In the genomic region with DNA sequence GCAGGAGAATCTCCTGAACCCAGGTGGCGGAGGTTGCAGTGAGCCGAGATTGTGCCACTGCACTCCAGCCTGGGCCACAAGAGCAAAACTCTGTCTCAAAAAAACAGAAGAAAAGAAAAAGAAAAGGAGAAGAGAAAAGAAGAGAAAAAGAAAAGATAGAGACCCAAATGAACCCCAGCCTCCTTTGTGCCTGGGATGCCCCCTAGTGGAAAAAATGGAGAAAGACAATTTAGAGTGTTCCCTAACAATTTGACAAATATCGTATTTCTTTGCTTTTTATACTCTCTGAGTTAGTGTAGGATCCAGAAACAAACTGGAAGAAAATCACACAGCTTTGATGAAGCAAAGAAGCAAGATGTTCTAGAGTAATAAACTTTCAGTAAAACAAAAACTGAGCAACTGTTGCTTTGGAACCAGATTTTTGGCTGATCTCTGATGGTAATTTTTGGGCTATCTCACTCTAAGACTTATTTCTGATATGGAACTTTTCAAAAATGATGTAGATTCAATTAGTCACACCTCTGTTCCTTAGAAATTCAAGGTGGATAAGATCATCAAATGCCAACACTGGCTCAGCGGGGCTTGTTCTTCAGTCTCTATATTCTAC, we compare ENCODE assay signal across 1 cellular context.
TF ChIP-seq lines count a peak whose summit lies in the region.

No MANE protein-coding gene starts in this region.

TF ChIP-seq in K562, 482 proteins besides CTCF, POLR2A, EP300 and RAD21 (continued from another document):
- TF ChIP-seq HDAC3 (IDR thresholded peaks at IDR 0.05; ENCODE audit: borderline replicate concordance, partially characterized antibody) (no peak), PHF8 (IDR thresholded peaks at IDR 0.05; ENCODE audit: borderline replicate concordance, low read length) (no peak), MYNN (IDR thresholded peaks at IDR 0.05) (no peak), MYNN (CRISPR knock-in tag; IDR thresholded peaks at IDR 0.05) (no peak), NFIC (IDR thresholded peaks at IDR 0.05) (no peak), SMC3 (conservative IDR thresholded peaks at IDR 0.05; ENCODE audit: insufficient read depth, low read depth, low read length) (0 out of 2 replicates have a peak, but pooled peaks have one; percentile 48), MAZ (CRISPR knock-in tag; conservative IDR thresholded peaks at IDR 0.05 in 1 of 2, IDR thresholded peaks at IDR 0.05 in 1 of 2) (no peak), FOXM1 (IDR thresholded peaks at IDR 0.05; ENCODE audit: low read depth) (no peak), FOXM1 (CRISPR knock-in tag; IDR thresholded peaks at IDR 0.05; ENCODE audit: low read depth) (no peak), TEAD4 (IDR thresholded peaks at IDR 0.05; ENCODE audit: low read length) (peak; percentile 29; the same call in 1 of the 2 replicates), TEAD4 (CRISPR knock-in tag; IDR thresholded peaks at IDR 0.05; ENCODE audit: borderline replicate concordance) (no peak), CTBP1 (IDR thresholded peaks at IDR 0.05; ENCODE audit: borderline replicate concordance) (no peak), BRCA1 (IDR thresholded peaks at IDR 0.05) (no peak), BRCA1 (CRISPR knock-in tag; IDR thresholded peaks at IDR 0.05) (no peak), CXXC5 (CRISPR knock-in tag; IDR thresholded peaks at IDR 0.05) (no peak), TEAD1 (CRISPR knock-in tag; IDR thresholded peaks at IDR 0.05) (peak in 1 of 2 experiments; percentile 66; a peak in 1 of 4 replicates), BDP1 (IDR thresholded peaks at IDR 0.05; ENCODE audit: insufficient read depth, insufficient read length) (no peak), SUPT5H (IDR thresholded peaks at IDR 0.05) (no peak), BMI1 (IDR thresholded peaks at IDR 0.05; ENCODE audit: low read length) (no peak), IRF2 (CRISPR knock-in tag; IDR thresholded peaks at IDR 0.05) (no peak), U2AF1 (optimal IDR thresholded peaks at IDR 0.05; ENCODE audit: low read depth, low read length) (peak; percentile 27), ARID2 (IDR thresholded peaks at IDR 0.05) (peak; percentile 67; the same call in 1 of the 2 replicates), TEAD2 (tag; IDR thresholded peaks at IDR 0.05) (peak; percentile 58; the same call in 1 of the 2 replicates), EHMT2 (IDR thresholded peaks at IDR 0.05) (no peak), ESRRA (IDR thresholded peaks at IDR 0.05; ENCODE audit: borderline replicate concordance, low read depth) (no peak), CC2D1A (IDR thresholded peaks at IDR 0.05) (peak; percentile 58; the same call in 1 of the 2 replicates)
- TF ChIP-seq, protein P1, sequence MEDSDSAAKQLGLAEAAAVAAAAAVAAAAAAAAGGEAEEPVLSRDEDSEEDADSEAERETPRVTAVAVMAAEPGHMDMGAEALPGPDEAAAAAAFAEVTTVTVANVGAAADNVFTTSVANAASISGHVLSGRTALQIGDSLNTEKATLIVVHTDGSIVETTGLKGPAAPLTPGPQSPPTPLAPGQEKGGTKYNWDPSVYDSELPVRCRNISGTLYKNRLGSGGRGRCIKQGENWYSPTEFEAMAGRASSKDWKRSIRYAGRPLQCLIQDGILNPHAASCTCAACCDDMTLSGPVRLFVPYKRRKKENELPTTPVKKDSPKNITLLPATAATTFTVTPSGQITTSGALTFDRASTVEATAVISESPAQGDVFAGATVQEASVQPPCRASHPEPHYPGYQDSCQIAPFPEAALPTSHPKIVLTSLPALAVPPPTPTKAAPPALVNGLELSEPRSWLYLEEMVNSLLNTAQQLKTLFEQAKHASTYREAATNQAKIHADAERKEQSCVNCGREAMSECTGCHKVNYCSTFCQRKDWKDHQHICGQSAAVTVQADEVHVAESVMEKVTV (CRISPR knock-in tag; IDR thresholded peaks at IDR 0.05): peak; percentile 61; the same call in 1 of the 2 replicates
- TF ChIP-seq, protein P2, sequence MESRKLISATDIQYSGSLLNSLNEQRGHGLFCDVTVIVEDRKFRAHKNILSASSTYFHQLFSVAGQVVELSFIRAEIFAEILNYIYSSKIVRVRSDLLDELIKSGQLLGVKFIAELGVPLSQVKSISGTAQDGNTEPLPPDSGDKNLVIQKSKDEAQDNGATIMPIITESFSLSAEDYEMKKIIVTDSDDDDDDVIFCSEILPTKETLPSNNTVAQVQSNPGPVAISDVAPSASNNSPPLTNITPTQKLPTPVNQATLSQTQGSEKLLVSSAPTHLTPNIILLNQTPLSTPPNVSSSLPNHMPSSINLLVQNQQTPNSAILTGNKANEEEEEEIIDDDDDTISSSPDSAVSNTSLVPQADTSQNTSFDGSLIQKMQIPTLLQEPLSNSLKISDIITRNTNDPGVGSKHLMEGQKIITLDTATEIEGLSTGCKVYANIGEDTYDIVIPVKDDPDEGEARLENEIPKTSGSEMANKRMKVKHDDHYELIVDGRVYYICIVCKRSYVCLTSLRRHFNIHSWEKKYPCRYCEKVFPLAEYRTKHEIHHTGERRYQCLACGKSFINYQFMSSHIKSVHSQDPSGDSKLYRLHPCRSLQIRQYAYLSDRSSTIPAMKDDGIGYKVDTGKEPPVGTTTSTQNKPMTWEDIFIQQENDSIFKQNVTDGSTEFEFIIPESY (CRISPR knock-in tag; IDR thresholded peaks at IDR 0.05): no peak
- TF ChIP-seq, protein P3, sequence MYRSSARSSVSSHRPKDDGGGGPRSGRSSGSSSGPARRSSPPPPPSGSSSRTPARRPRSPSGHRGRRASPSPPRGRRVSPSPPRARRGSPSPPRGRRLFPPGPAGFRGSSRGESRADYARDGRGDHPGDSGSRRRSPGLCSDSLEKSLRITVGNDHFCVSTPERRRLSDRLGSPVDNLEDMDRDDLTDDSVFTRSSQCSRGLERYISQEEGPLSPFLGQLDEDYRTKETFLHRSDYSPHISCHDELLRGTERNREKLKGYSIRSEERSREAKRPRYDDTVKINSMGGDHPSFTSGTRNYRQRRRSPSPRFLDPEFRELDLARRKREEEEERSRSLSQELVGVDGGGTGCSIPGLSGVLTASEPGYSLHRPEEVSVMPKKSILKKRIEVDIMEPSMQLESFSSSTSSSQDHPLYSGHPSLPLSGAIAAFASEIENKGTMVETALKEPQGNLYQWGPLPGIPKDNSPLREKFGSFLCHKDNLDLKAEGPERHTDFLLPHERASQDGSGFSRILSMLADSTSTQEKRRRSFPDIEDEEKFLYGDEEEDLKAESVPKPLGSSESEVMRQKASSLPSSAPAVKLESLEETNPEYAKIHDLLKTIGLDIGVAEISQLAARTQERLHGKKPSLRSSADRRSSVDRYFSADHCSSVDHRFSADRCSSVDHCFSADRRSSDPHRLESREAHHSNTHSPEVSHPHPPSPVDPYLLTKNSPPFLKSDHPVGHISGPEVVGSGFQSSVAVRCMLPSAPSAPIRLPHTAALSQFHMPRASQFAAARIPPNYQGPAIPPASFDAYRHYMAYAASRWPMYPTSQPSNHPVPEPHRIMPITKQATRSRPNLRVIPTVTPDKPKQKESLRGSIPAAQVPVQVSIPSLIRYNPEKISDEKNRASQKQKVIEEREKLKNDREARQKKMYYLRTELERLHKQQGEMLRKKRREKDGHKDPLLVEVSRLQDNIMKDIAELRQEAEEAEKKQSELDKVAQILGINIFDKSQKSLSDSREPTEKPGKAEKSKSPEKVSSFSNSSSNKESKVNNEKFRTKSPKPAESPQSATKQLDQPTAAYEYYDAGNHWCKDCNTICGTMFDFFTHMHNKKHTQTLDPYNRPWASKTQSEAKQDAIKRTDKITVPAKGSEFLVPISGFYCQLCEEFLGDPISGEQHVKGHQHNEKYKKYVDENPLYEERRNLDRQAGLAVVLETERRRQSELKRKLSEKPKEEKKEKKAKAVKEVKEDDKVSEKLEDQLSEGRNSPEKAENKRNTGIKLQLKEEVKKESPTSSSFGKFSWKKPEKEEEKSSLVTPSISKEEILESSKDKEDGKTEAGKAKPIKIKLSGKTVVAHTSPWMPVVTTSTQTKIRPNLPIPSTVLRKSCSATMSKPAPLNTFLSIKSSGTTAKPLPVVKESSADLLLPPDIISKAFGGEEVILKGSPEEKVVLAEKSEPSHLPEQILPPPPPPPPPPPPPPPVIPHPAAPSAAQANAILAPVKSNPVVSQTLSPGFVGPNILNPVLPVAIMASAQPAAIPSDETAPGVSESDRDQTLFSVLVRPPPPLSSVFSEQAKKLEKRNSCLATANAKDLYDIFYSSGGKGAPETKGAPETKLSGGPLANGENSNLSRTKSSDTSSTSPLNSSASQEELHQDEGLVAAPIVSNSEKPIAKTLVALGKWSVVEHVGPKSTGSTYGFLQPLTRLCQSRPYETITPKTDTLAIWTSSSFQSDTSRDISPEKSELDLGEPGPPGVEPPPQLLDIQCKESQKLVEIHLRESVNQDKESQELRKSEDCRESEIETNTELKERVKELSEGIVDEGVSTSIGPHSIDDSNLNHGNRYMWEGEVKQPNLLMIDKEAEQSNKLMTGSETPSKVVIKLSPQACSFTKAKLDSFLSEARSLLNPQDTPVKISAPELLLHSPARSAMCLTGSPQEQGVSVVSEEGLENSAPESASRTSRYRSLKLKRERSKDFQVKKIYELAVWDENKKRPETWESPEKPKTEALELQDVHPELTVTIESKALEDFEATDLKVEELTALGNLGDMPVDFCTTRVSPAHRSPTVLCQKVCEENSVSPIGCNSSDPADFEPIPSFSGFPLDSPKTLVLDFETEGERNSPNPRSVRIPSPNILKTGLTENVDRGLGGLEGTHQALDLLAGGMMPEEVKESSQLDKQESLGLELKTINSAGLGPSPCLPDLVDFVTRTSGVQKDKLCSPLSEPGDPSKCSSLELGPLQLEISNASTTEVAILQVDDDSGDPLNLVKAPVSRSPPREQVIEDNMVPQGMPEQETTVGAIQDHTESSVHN (IDR thresholded peaks at IDR 0.05; ENCODE audit: borderline replicate concordance in 1 of 2, low read depth in 1 of 2): no peak
- TF ChIP-seq, protein P4, sequence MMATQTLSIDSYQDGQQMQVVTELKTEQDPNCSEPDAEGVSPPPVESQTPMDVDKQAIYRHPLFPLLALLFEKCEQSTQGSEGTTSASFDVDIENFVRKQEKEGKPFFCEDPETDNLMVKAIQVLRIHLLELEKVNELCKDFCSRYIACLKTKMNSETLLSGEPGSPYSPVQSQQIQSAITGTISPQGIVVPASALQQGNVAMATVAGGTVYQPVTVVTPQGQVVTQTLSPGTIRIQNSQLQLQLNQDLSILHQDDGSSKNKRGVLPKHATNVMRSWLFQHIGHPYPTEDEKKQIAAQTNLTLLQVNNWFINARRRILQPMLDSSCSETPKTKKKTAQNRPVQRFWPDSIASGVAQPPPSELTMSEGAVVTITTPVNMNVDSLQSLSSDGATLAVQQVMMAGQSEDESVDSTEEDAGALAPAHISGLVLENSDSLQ (IDR thresholded peaks at IDR 0.05): no peak
- TF ChIP-seq, protein P5, sequence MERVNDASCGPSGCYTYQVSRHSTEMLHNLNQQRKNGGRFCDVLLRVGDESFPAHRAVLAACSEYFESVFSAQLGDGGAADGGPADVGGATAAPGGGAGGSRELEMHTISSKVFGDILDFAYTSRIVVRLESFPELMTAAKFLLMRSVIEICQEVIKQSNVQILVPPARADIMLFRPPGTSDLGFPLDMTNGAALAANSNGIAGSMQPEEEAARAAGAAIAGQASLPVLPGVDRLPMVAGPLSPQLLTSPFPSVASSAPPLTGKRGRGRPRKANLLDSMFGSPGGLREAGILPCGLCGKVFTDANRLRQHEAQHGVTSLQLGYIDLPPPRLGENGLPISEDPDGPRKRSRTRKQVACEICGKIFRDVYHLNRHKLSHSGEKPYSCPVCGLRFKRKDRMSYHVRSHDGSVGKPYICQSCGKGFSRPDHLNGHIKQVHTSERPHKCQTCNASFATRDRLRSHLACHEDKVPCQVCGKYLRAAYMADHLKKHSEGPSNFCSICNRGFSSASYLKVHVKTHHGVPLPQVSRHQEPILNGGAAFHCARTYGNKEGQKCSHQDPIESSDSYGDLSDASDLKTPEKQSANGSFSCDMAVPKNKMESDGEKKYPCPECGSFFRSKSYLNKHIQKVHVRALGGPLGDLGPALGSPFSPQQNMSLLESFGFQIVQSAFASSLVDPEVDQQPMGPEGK (CRISPR knock-in tag; IDR thresholded peaks at IDR 0.05; ENCODE audit: borderline replicate concordance): no peak
